8 cellular contexts compared by ENCODE assay signal in the genomic region with DNA sequence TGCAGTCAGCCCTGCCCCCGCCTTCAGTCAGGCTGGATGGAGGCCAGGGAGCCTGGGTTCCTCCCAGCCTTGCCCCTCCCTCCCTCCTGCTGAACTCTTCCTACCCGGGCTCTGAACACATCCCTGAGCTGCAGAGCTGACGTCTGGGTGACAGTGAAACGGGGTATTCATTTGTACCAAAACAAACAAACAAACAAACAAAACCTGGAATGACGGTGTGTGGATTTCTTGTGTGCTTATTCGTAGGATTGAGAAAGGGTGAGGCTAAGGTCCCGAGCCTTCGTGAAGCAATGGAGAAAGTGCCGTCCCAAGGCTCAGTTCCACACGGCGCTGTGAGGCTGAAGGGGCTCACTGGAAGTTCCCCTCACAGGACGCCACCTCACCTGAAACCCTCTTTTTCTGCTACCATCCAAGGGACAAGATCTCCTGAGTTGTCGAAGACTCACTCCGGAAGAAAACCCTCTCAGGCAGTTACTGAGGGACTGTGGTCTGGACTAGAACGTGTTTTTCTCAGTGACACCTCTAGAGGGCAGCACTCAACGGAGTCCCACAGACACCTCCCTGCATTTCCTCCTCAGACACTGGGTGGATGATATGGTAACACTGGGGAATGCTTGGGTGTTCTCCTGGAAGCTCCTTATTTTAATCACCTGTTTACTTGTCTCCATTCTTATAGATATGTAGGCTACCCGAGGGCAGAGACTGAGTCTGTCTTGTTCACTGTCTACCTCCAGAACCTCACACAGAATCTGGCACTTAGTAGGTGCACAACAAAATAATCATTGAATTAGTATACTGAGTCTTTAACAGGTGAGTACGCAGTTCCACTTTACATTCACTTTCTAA. TPM values are rescaled to one million over a fixed set of nuclear protein-coding genes. Genes with fewer than 3 reads are reported as not detected.
DNase-seq lines count a peak whose midpoint lies in the region; ATAC-seq and TF ChIP-seq lines count a peak whose summit lies in the region.

No MANE protein-coding gene starts in this region.

- peak overlapping the region; percentile 71 for H3K4me3 Mint-ChIP-seq in activated naive CD8-positive, alpha-beta T cell treated with anti-CD3 and anti-CD28 coated beads, Interleukin-2, amount 10 ng/mL, durations not matched to agents 7 days and 5 days

- H3K4me1 ChIP-seq in psoas muscle (no peaks in the 10 kb centered on the region), uterus (no peaks in the 10 kb centered on the region)

- POLR2A ChIA-PET in activated naive CD8-positive, alpha-beta T cell treated with anti-CD3 and anti-CD28 coated beads, Interleukin-2, amount 10 ng/mL, durations not matched to agents 7 days and 5 days (lab: Charles Lee): no interaction called here

- ATAC-seq in HG02588 (IDR thresholded peaks at IDR 0.05; ENCODE audit: unreplicated experiment) (peak; percentile 99), SK-N-SH treated with all-trans-retinoic acid at 6 μM for 48 hours (peak; percentile 100), left cardiac atrium (peak; percentile 96 to 99), psoas muscle (peak; percentile 91 to 98 (median 96))
- peak; percentile 96 for ATAC-seq in activated naive CD8-positive, alpha-beta T cell treated with anti-CD3 and anti-CD28 coated beads, Interleukin-2, amount 10 ng/mL, durations not matched to agents 7 days and 5 days (ENCODE audit: low read depth)

- peaks cover 5% of the 10 kb centered on the region for H3K27me3 Mint-ChIP-seq in activated naive CD8-positive, alpha-beta T cell treated with anti-CD3 and anti-CD28 coated beads, Interleukin-2, amount 10 ng/mL, durations not matched to agents 7 days and 5 days

- H3K9me3 ChIP-seq in psoas muscle (no peaks in the 10 kb centered on the region), uterus (no peaks in the 10 kb centered on the region)

- H3K4me3 ChIP-seq in GM12864 (ENCODE audit: low read depth, low read length): peak overlapping the region; percentile 51
- peak overlapping the region; percentile 71 for H3K4me3 ChIP-seq in psoas muscle
- peak overlapping the region; percentile 32 to 49 for H3K4me3 ChIP-seq in uterus

- no peaks in the 10 kb centered on the region for H3K27me3 ChIP-seq in psoas muscle (ENCODE audit: insufficient read depth in 3 of 3, low read length in 2 of 3)
- no peaks in the 10 kb centered on the region for H3K27me3 ChIP-seq in uterus

- WGBS in psoas muscle, 3 donors: 13 to 15% (median 13%) methylated on average over 18 of the region's 18 CpGs

- DNase-seq in GM12864 (ENCODE audit: low read depth) (peak; percentile 21), NAMALWA (ENCODE audit: low spot score) (peak; percentile 81), left cardiac atrium (peak; percentile 56), psoas muscle (peak; percentile 28 to 57), uterus (peak; percentile 49 to 53)
- peak; percentile 52 for DNase-seq in activated naive CD8-positive, alpha-beta T cell treated with anti-CD3 and anti-CD28 coated beads, Interleukin-2, amount 10 ng/mL, durations not matched to agents 7 days and 5 days

- H3K36me3 ChIP-seq in psoas muscle (ENCODE audit: insufficient read depth in 1 of 2, low read depth in 1 of 2) (no peaks in the 10 kb centered on the region), uterus (no peaks in the 10 kb centered on the region)

- H3K27ac ChIP-seq in psoas muscle (peak overlapping the region; percentile 36), uterus (peak overlapping the region in 1 of 2 donors; percentile 31)

- TF ChIP-seq CTCF in GM12864 (IDR thresholded peaks at IDR 0.05; ENCODE audit: low read depth, low read length, missing control alignments): peak; percentile 88
- TF ChIP-seq CTCF in psoas muscle (IDR thresholded peaks at IDR 0.05): peak; percentile 73
- peak; percentile 50 to 64 (median 58) for TF ChIP-seq CTCF in uterus (IDR thresholded peaks at IDR 0.05)

- TF ChIP-seq POLR2A in uterus (IDR thresholded peaks at IDR 0.05): no peak

- no peaks in the 10 kb centered on the region for H3K9me3 Mint-ChIP-seq in activated naive CD8-positive, alpha-beta T cell treated with anti-CD3 and anti-CD28 coated beads, Interleukin-2, amount 10 ng/mL, durations not matched to agents 7 days and 5 days

- H3K4me1 Mint-ChIP-seq in activated naive CD8-positive, alpha-beta T cell treated with anti-CD3 and anti-CD28 coated beads, Interleukin-2, amount 10 ng/mL, durations not matched to agents 7 days and 5 days: no peaks in the 10 kb centered on the region

- H3K27ac Mint-ChIP-seq in activated naive CD8-positive, alpha-beta T cell treated with anti-CD3 and anti-CD28 coated beads, Interleukin-2, amount 10 ng/mL, durations not matched to agents 7 days and 5 days: peak overlapping the region; percentile 23

- intact Hi-C loops in left cardiac atrium (cut with DNase I): no loop called here
- intact Hi-C loops in psoas muscle (cut with DNase I): loop anchor here in 1 of 2 donors (5.0 kb wide), 1 partner anchor 175 kb away; no protein-coding TSS in a partner anchor
- intact Hi-C loops in uterus (cut with DNase I; ENCODE audit: low total_unique reads): no loop called here

- no peaks in the 10 kb centered on the region for H3K36me3 Mint-ChIP-seq in activated naive CD8-positive, alpha-beta T cell treated with anti-CD3 and anti-CD28 coated beads, Interleukin-2, amount 10 ng/mL, durations not matched to agents 7 days and 5 days

TF ChIP-seq in SK-N-SH treated with all-trans-retinoic acid at 6 μM for 48 hours, 23 proteins besides CTCF, POLR2A, EP300 and RAD21 (continues in another document):
- no peak for TF ChIP-seq RARB (CRISPR knock-in tag; IDR thresholded peaks at IDR 0.05)
- no peak for TF ChIP-seq SNAI2 (CRISPR knock-in tag; IDR thresholded peaks at IDR 0.05)
- no peak for TF ChIP-seq ZNF70 (CRISPR knock-in tag; IDR thresholded peaks at IDR 0.05)
- TF ChIP-seq TCF4 (CRISPR knock-in tag; IDR thresholded peaks at IDR 0.05; ENCODE audit: borderline replicate concordance): no peak
- TF ChIP-seq CSRNP3 (CRISPR knock-in tag; IDR thresholded peaks at IDR 0.05): no peak
- TF ChIP-seq BACH2 (CRISPR knock-in tag; IDR thresholded peaks at IDR 0.05; ENCODE audit: borderline replicate concordance): no peak
- TF ChIP-seq, protein P1, sequence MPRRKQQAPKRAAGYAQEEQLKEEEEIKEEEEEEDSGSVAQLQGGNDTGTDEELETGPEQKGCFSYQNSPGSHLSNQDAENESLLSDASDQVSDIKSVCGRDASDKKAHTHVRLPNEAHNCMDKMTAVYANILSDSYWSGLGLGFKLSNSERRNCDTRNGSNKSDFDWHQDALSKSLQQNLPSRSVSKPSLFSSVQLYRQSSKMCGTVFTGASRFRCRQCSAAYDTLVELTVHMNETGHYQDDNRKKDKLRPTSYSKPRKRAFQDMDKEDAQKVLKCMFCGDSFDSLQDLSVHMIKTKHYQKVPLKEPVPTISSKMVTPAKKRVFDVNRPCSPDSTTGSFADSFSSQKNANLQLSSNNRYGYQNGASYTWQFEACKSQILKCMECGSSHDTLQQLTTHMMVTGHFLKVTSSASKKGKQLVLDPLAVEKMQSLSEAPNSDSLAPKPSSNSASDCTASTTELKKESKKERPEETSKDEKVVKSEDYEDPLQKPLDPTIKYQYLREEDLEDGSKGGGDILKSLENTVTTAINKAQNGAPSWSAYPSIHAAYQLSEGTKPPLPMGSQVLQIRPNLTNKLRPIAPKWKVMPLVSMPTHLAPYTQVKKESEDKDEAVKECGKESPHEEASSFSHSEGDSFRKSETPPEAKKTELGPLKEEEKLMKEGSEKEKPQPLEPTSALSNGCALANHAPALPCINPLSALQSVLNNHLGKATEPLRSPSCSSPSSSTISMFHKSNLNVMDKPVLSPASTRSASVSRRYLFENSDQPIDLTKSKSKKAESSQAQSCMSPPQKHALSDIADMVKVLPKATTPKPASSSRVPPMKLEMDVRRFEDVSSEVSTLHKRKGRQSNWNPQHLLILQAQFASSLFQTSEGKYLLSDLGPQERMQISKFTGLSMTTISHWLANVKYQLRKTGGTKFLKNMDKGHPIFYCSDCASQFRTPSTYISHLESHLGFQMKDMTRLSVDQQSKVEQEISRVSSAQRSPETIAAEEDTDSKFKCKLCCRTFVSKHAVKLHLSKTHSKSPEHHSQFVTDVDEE (CRISPR knock-in tag; IDR thresholded peaks at IDR 0.05): no peak
- no peak for TF ChIP-seq ZNF565 (CRISPR knock-in tag; conservative IDR thresholded peaks at IDR 0.05; ENCODE audit: low read depth)
- TF ChIP-seq ARNTL (CRISPR knock-in tag; IDR thresholded peaks at IDR 0.05; ENCODE audit: borderline replicate concordance, low read depth): no peak
- TF ChIP-seq ZC3H10 (CRISPR knock-in tag; IDR thresholded peaks at IDR 0.05): no peak
- no peak for TF ChIP-seq ZFP30 (CRISPR knock-in tag; IDR thresholded peaks at IDR 0.05)

RNA-seq across cellular contexts. Expression of gene GSTA3, which starts 27.3 kb away (rescaled TPM):
- not detected for total RNA-seq in activated naive CD8-positive, alpha-beta T cell treated with anti-CD3 and anti-CD28 coated beads, Interleukin-2, amount 10 ng/mL, durations not matched to agents 7 days and 5 days
- total RNA-seq in left cardiac atrium: not detected
- total RNA-seq in psoas muscle: not detected
- polyA plus RNA-seq in psoas muscle: not detected
- under 1 TPM in 2 of 4 donors, not detected in 2; 0.35 to 0.98 TPM for total RNA-seq in uterus

RNA-seq across cellular contexts. Expression of gene GSTA5, which starts 41.6 kb away (rescaled TPM):
- not detected for total RNA-seq in activated naive CD8-positive, alpha-beta T cell treated with anti-CD3 and anti-CD28 coated beads, Interleukin-2, amount 10 ng/mL, durations not matched to agents 7 days and 5 days
- total RNA-seq in left cardiac atrium (not detected), psoas muscle (not detected), uterus (not detected)
- not detected for polyA plus RNA-seq in psoas muscle

Comparison
In these comparisons a context has a peak if more than half of its experiments do, and no peak if none do; other contexts are left out.
1. DNase-seq: peak in every context shown above with its lines; median percentile 81 in NAMALWA; 56 in left cardiac atrium; 52 in activated naive CD8-positive, alpha-beta T cell treated with anti-CD3 and anti-CD28 coated beads, Interleukin-2, amount 10 ng/mL, durations not matched to agents 7 days and 5 days; 51 in uterus; 42 in psoas muscle; 21 in GM12864.